2 cellular contexts compared by ENCODE assay signal in the genomic region with DNA sequence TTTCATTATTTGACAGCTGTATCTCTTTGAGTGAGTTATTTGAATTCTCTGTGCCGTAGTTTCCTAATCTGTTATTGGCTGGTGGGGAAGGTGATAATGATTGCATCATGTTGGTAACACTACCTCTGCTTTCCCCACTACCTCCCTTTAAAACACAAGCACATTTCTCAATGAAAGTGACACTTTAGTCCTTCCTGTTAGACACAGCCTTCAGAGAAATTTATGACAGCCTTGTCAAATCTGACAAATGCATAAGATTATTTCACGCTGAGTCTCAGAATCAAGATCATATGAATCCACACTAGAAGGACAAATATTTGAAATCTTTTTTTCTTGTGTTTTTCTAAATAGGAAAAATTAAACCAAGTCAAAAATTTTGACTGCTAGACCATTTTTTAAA.
TF ChIP-seq lines count a peak whose summit lies in the region.

No MANE protein-coding gene starts in this region.

TF ChIP-seq in IMR-90, 13 proteins besides CTCF, POLR2A, EP300 and RAD21:
- peak; percentile 47; the same call in 1 of the 2 replicates for TF ChIP-seq CEBPB (IDR thresholded peaks at IDR 0.05; ENCODE audit: low read depth, low read length)
- TF ChIP-seq NFE2L2 (IDR thresholded peaks at IDR 0.05; ENCODE audit: low read depth, low read length) = no peak

TF ChIP-seq in H1, 55 proteins besides CTCF, POLR2A, EP300 and RAD21:
- TF ChIP-seq CEBPB (IDR thresholded peaks at IDR 0.05; ENCODE audit: low read depth, low read length) (peak; percentile 48; the same call in 1 of the 2 replicates), BACH1 (IDR thresholded peaks at IDR 0.05; ENCODE audit: low read length) (no peak)
- TF ChIP-seq, protein P1, sequence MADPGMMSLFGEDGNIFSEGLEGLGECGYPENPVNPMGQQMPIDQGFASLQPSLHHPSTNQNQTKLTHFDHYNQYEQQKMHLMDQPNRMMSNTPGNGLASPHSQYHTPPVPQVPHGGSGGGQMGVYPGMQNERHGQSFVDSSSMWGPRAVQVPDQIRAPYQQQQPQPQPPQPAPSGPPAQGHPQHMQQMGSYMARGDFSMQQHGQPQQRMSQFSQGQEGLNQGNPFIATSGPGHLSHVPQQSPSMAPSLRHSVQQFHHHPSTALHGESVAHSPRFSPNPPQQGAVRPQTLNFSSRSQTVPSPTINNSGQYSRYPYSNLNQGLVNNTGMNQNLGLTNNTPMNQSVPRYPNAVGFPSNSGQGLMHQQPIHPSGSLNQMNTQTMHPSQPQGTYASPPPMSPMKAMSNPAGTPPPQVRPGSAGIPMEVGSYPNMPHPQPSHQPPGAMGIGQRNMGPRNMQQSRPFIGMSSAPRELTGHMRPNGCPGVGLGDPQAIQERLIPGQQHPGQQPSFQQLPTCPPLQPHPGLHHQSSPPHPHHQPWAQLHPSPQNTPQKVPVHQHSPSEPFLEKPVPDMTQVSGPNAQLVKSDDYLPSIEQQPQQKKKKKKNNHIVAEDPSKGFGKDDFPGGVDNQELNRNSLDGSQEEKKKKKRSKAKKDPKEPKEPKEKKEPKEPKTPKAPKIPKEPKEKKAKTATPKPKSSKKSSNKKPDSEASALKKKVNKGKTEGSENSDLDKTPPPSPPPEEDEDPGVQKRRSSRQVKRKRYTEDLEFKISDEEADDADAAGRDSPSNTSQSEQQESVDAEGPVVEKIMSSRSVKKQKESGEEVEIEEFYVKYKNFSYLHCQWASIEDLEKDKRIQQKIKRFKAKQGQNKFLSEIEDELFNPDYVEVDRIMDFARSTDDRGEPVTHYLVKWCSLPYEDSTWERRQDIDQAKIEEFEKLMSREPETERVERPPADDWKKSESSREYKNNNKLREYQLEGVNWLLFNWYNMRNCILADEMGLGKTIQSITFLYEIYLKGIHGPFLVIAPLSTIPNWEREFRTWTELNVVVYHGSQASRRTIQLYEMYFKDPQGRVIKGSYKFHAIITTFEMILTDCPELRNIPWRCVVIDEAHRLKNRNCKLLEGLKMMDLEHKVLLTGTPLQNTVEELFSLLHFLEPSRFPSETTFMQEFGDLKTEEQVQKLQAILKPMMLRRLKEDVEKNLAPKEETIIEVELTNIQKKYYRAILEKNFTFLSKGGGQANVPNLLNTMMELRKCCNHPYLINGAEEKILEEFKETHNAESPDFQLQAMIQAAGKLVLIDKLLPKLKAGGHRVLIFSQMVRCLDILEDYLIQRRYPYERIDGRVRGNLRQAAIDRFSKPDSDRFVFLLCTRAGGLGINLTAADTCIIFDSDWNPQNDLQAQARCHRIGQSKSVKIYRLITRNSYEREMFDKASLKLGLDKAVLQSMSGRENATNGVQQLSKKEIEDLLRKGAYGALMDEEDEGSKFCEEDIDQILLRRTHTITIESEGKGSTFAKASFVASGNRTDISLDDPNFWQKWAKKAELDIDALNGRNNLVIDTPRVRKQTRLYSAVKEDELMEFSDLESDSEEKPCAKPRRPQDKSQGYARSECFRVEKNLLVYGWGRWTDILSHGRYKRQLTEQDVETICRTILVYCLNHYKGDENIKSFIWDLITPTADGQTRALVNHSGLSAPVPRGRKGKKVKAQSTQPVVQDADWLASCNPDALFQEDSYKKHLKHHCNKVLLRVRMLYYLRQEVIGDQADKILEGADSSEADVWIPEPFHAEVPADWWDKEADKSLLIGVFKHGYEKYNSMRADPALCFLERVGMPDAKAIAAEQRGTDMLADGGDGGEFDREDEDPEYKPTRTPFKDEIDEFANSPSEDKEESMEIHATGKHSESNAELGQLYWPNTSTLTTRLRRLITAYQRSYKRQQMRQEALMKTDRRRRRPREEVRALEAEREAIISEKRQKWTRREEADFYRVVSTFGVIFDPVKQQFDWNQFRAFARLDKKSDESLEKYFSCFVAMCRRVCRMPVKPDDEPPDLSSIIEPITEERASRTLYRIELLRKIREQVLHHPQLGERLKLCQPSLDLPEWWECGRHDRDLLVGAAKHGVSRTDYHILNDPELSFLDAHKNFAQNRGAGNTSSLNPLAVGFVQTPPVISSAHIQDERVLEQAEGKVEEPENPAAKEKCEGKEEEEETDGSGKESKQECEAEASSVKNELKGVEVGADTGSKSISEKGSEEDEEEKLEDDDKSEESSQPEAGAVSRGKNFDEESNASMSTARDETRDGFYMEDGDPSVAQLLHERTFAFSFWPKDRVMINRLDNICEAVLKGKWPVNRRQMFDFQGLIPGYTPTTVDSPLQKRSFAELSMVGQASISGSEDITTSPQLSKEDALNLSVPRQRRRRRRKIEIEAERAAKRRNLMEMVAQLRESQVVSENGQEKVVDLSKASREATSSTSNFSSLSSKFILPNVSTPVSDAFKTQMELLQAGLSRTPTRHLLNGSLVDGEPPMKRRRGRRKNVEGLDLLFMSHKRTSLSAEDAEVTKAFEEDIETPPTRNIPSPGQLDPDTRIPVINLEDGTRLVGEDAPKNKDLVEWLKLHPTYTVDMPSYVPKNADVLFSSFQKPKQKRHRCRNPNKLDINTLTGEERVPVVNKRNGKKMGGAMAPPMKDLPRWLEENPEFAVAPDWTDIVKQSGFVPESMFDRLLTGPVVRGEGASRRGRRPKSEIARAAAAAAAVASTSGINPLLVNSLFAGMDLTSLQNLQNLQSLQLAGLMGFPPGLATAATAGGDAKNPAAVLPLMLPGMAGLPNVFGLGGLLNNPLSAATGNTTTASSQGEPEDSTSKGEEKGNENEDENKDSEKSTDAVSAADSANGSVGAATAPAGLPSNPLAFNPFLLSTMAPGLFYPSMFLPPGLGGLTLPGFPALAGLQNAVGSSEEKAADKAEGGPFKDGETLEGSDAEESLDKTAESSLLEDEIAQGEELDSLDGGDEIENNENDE (IDR thresholded peaks at IDR 0.05; ENCODE audit: insufficient replicate concordance, low read length) = no peak
